Comparison of ENCODE assay signal across 10 cellular contexts in genomic region chr15:63896336-63897115, GRCh38.
DNase-seq lines count a peak whose midpoint lies in the region; ATAC-seq and TF ChIP-seq lines count a peak whose summit lies in the region.
"Had no signal": no experiment of that assay in that cellular context is flagged by ENCODE, and none has a peak within 500 bp of the region (broad histone marks: within the 10 kb centered on the region; RNA-seq: fewer than 3 reads in every experiment).

No MANE protein-coding gene starts in this region.

- H3K18ac ChIP-seq in mesendoderm (ENCODE audit: low read length) = no peak overlapping the region

- no peaks in the 10 kb centered on the region for H3K79me2 ChIP-seq in mesendoderm (ENCODE audit: control insufficient read depth, insufficient read depth, low read length)

- H3K36me3 ChIP-seq in adrenal gland (replicated peaks in 1 of 2) = no peaks in the 10 kb centered on the region
- no peaks in the 10 kb centered on the region for H3K36me3 ChIP-seq in mesendoderm (ENCODE audit: control insufficient read depth, insufficient read depth, low read length)
- H3K36me3 ChIP-seq: thoracic aorta had no signal

- intact Hi-C loops in adrenal gland (cut with DNase I) = loop anchor here in 1 of 2 donors (10.0 kb wide), 1 partner anchor 142 kb away; no protein-coding TSS in a partner anchor

- no peak for TF ChIP-seq RAD21 in Ishikawa (IDR thresholded peaks at IDR 0.05; ENCODE audit: low read depth)

- H3K27ac ChIP-seq in adrenal gland = peak overlapping the region in 2 of 5 donors; percentile 34 to 79
- no peak overlapping the region for H3K27ac ChIP-seq in mesendoderm (ENCODE audit: low read depth, low read length)
- H3K27ac ChIP-seq: C4-2B, thoracic aorta had no signal

- H3K4ac ChIP-seq in mesendoderm (ENCODE audit: low read depth, low read length) = no peak overlapping the region

- H2BK5ac ChIP-seq in mesendoderm (ENCODE audit: low read length) = no peak overlapping the region

- TF ChIP-seq POLR2A in adrenal gland (IDR thresholded peaks at IDR 0.05) = no peak

- H3K27me3 ChIP-seq in adrenal gland (no peaks in the 10 kb centered on the region), mesendoderm (ENCODE audit: insufficient read depth, low read length, poor library complexity) (no peaks in the 10 kb centered on the region)

- no peaks in the 10 kb centered on the region for H3K9me3 ChIP-seq in adrenal gland (replicated peaks in 1 of 3)
- H3K9me3 ChIP-seq: thoracic aorta had no signal

- H3K4me1 ChIP-seq in adrenal gland (replicated peaks in 1 of 2) (peaks cover 11 to 12% of the 10 kb centered on the region in 2 donors), mesendoderm (ENCODE audit: control insufficient read depth, low read depth, low read length) (peaks cover 2% of the 10 kb centered on the region)

- no peak overlapping the region for H3K4me3 ChIP-seq in adrenal gland
- H3K4me3 ChIP-seq in mesendoderm (ENCODE audit: low read length) = no peak overlapping the region
- H3K4me3 ChIP-seq: thoracic aorta had no signal

- peak overlapping the region; percentile 15 for H3K56ac ChIP-seq in mesendoderm (ENCODE audit: low read length)

- H4K8ac ChIP-seq in mesendoderm (ENCODE audit: low read depth, low read length) = no peak overlapping the region

- peak; percentile 66 for ATAC-seq in GM21825 (IDR thresholded peaks at IDR 0.05; ENCODE audit: unreplicated experiment)

- H2AK5ac ChIP-seq in mesendoderm (ENCODE audit: low read length) = no peak overlapping the region

- no peak overlapping the region for H3K4me2 ChIP-seq in mesendoderm (ENCODE audit: low read length)

- no peak overlapping the region for H4K5ac ChIP-seq in mesendoderm (ENCODE audit: low read length)

- 49 to 65% (median 58%) methylated on average over 12 to 15 of the region's 15 CpGs for WGBS in adrenal gland, 4 donors
- whole genome bisulfite sequencing in mesendoderm (ENCODE audit: extremely low coverage, insufficient coverage, low lambda C conversion rate) = no CpG with 5 or more reads among the region's 15 CpGs

- no peak overlapping the region for H2BK120ac ChIP-seq in mesendoderm (ENCODE audit: low read depth, low read length)

- H3K9ac ChIP-seq in mesendoderm (ENCODE audit: low read length) = no peak overlapping the region

- no peak overlapping the region for H2BK15ac ChIP-seq in mesendoderm (replicated peaks; ENCODE audit: low read depth)

- TF ChIP-seq CTCF in adrenal gland (IDR thresholded peaks at IDR 0.05) = no peak

- no peak overlapping the region for H3K23ac ChIP-seq in mesendoderm (ENCODE audit: low read length)

- H3K79me1 ChIP-seq in mesendoderm (ENCODE audit: low read length) = no peaks in the 10 kb centered on the region

- DNase-seq in NOMO-1 (lab: John Stamatoyannopoulos, UW; ENCODE audit: unreplicated experiment in 2 of 2) (peak; percentile 52 to 56), NOMO-1 treated with dmso at 0.1 percent for 144 hours (lab: John Stamatoyannopoulos, UW; ENCODE audit: unreplicated experiment) (no peak), adrenal gland (peak in 6 of 7 donors; percentile 37 to 83 (median 66)), mesendoderm (peak; percentile 60), inferior parietal cortex (ENCODE audit: extremely low spot score) (no peak), DMS 273 (lab: John Stamatoyannopoulos, UW; ENCODE audit: unreplicated experiment) (no peak)

- no peak for TF ChIP-seq EP300 in Ishikawa (IDR thresholded peaks at IDR 0.05; ENCODE audit: borderline replicate concordance)

TF ChIP-seq in Ishikawa, 13 proteins besides CTCF, POLR2A, EP300 and RAD21:
- TF ChIP-seq TEAD4 (IDR thresholded peaks at IDR 0.05) = peak; percentile 31; the same call in 1 of the 2 replicates
- peak; percentile 43; the same call in 1 of the 2 replicates for TF ChIP-seq EGR1 (IDR thresholded peaks at IDR 0.05)
- TF ChIP-seq YY1 (IDR thresholded peaks at IDR 0.05; ENCODE audit: low read depth) = no peak
TF ChIP-seq in Ishikawa: peak in this region for 2.

Comparison
In these comparisons a context has a peak if more than half of its experiments do, and no peak if none do; other contexts are left out.
1. DNase-seq: peak in NOMO-1 (2 of 2), adrenal gland (6 of 7) and mesendoderm (single experiment); none in NOMO-1 treated with dmso at 0.1 percent for 144 hours (single experiment), inferior parietal cortex (single experiment) and DMS 273 (single experiment).